ENCODE assay signal across 8 cellular contexts in the genomic region with DNA sequence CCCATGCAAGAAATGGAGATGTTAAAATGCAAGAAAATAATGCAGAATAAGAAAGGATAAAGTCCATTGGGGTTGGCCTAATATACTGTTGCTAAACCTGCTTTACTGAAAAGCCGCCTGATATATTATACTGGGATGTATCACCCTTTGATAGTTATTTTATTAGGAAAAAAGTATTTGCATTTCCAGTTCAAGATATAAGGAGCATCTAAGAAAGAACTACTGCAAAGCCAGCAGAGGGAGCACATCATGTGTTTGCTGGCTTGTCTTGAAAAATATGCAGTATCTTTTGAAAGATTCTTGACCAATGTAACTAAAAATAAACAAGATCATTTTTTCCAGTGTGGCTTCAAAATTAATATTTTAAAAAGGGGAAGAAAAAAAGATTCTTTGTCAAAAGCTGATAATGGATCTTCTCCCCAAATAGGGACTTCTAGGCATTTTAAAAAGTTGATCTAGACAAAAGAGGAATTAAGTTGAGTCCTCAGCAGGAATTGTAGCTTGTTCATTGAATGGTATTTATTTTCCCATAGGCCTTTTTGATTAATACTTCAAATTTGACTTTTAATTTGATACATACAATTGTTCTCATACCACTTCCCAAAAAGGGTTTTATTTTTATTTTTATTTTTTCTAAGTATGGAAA.
A peak's percentile ranks its signal among the peaks of the same experiment; 100 is the strongest.
DNase-seq lines count a peak whose midpoint lies in the region; ATAC-seq lines count a peak whose summit lies in the region.

No MANE protein-coding gene starts in this region.

- DNase-seq in G401 (ENCODE audit: low spot score), result peak; percentile 59
- DNase-seq in NAMALWA (ENCODE audit: low spot score), result peak; percentile 43
- DNase-seq in dermis blood vessel endothelial cell, result peak; percentile 67
- DNase-seq in non-pigmented ciliary epithelial cell (ENCODE audit: low read depth), result peak; percentile 35
- DNase-seq in NK-92 (lab: John Stamatoyannopoulos, UW; ENCODE audit: unreplicated experiment), result no peak
- no peak for DNase-seq in activated CD4-positive, alpha-beta T cell treated with anti-CD3 and anti-CD28 coated beads for 48 hours

- in situ Hi-C loops in G401 (cut with HindIII; ENCODE audit: low sequenced_read_pairs), result no loop called here

- ATAC-seq in HG02759 (IDR thresholded peaks at IDR 0.05; ENCODE audit: unreplicated experiment) (no peak), GM21367 (IDR thresholded peaks at IDR 0.05; ENCODE audit: unreplicated experiment) (no peak)

Comparison
In these comparisons a context has a peak if more than half of its experiments do, and no peak if none do; other contexts are left out.
1. DNase-seq: peak in G401 (single experiment), NAMALWA (single experiment), dermis blood vessel endothelial cell (single experiment) and non-pigmented ciliary epithelial cell (single experiment); none in NK-92 (single experiment) and activated CD4-positive, alpha-beta T cell treated with anti-CD3 and anti-CD28 coated beads for 48 hours (single experiment).